In the genomic region with DNA sequence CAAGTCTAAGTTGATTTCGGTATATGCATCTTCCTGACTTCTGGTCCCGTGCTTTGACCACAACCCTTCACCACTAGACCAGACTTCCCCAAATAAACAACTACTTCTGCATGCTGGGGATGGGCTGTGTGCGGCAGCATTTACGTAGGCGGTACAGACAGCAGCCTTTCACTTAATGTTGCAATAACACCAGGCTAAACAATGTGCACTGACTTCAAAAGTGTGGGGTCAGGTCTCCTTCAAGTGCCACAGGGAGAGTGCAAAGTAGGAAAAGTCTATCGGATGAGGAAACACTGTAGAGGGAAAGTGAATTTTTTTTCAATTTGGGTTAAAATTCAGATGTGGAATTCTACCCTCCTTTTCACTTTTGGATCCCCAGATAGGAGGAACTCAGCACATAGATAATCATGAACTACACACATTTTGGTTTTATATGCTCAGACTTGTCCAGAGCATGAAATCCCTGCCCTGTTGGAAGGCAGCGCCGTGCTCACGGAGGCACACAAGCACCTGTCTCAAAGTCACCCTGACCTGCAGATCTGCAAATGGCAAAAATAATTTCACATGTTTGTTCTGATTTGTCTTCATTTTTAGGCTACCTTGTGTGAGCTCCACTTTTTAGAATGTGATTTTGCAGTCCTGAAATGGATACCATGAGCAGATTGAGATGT, we compare ENCODE assay signal across 8 cellular contexts. TPM values are rescaled to one million over a fixed set of nuclear protein-coding genes. Genes with fewer than 3 reads are reported as not detected.
DNase-seq lines count a peak whose midpoint lies in the region; ATAC-seq and TF ChIP-seq lines count a peak whose summit lies in the region.

No MANE protein-coding gene starts in this region.

- no peak for ATAC-seq in GM21786 (IDR thresholded peaks at IDR 0.05; ENCODE audit: unreplicated experiment)

- no peaks in the 10 kb centered on the region for H3K27me3 ChIP-seq in esophagus muscularis mucosa

- TF ChIP-seq POLR2A in esophagus muscularis mucosa (IDR thresholded peaks at IDR 0.05; ENCODE audit: low read depth), result no peak

- WGBS in esophagus muscularis mucosa, result 81% methylated on average over 9 of the region's 9 CpGs

- H3K4me1 ChIP-seq in esophagus muscularis mucosa, result peaks cover 20 to 59% (median 53%) of the 10 kb centered on the region in 4 donors

- peak; percentile 77 for TF ChIP-seq EP300 in esophagus muscularis mucosa (IDR thresholded peaks at IDR 0.05)

- H3K27me3 Mint-ChIP-seq in progenitor cell of endocrine pancreas, result peaks cover 31% of the 10 kb centered on the region

- intact Hi-C loops in esophagus muscularis mucosa (cut with DNase I), result loop anchor here (5.0 kb wide), 1 partner anchor 98 kb away; a partner anchor contains a TSS

- peak overlapping the region; percentile 20 for H3K27ac Mint-ChIP-seq in progenitor cell of endocrine pancreas

- H3K9me3 Mint-ChIP-seq in progenitor cell of endocrine pancreas (ENCODE audit: low read depth), result no peaks in the 10 kb centered on the region

- DNase-seq in GM12864 (ENCODE audit: low read depth), result peak; percentile 48
- peak; percentile 61 for DNase-seq in SW480 (ENCODE audit: low spot score)
- no peak for DNase-seq in esophagus muscularis mucosa (ENCODE audit: extremely low spot score)
- DNase-seq in progenitor cell of endocrine pancreas (ENCODE audit: low spot score, unreplicated experiment), result no peak
- no peak for DNase-seq in NCI-H748 treated with DMSO at 0.1 percent for 48 hours (lab: John Stamatoyannopoulos, UW)
- DNase-seq in RPMI8226, result no peak
- DNase-seq in COLO829 (ENCODE audit: low spot score), result no peak

- H3K4me3 Mint-ChIP-seq in progenitor cell of endocrine pancreas (ENCODE audit: low read depth), result no peak overlapping the region

- H3K36me3 ChIP-seq in esophagus muscularis mucosa, result peaks cover 0 to 5% (median 1%) of the 10 kb centered on the region in 4 donors

- TF ChIP-seq CTCF in GM12864 (IDR thresholded peaks at IDR 0.05; ENCODE audit: low read depth, low read length, missing control alignments) (no peak), esophagus muscularis mucosa (IDR thresholded peaks at IDR 0.05) (no peak), progenitor cell of endocrine pancreas (IDR thresholded peaks at IDR 0.05; ENCODE audit: unreplicated experiment) (no peak)

- H3K4me1 Mint-ChIP-seq in progenitor cell of endocrine pancreas (ENCODE audit: low read depth), result peaks cover 15% of the 10 kb centered on the region

- peak overlapping the region; percentile 96 to 99 (median 99) for H3K27ac ChIP-seq in esophagus muscularis mucosa (replicated peaks in 1 of 4)

- H3K36me3 Mint-ChIP-seq in progenitor cell of endocrine pancreas (ENCODE audit: insufficient read depth), result peaks cover 2% of the 10 kb centered on the region

- H3K4me3 ChIP-seq in GM12864 (ENCODE audit: low read depth, low read length), result no peak overlapping the region
- no peak overlapping the region for H3K4me3 ChIP-seq in esophagus muscularis mucosa

- H3K9me3 ChIP-seq in esophagus muscularis mucosa, result no peaks in the 10 kb centered on the region

RNA-seq across cellular contexts. Expression of a gene that starts 3.6 kb away (rescaled TPM):
- total RNA-seq in esophagus muscularis mucosa, result 100 to 1,000 TPM in 2 of 4 donors, 10 to 100 TPM in 2; 68.6 to 695 (median 143) TPM
- total RNA-seq in progenitor cell of endocrine pancreas, result 73.7 and 88.8 TPM in 2 replicates

Comparison
In these comparisons a context has a peak if more than half of its experiments do, and no peak if none do; other contexts are left out.
1. DNase-seq: peak in GM12864 (single experiment) and SW480 (single experiment); none in esophagus muscularis mucosa (single experiment), progenitor cell of endocrine pancreas (single experiment), NCI-H748 treated with DMSO at 0.1 percent for 48 hours (single experiment), RPMI8226 (single experiment) and COLO829 (single experiment).